ENCODE assay signal across 24 cellular contexts in genomic region chr12:116160883-116161458, GRCh38.
DNase-seq lines count a peak whose midpoint lies in the region; TF ChIP-seq lines count a peak whose summit lies in the region.
"Had no signal": no experiment of that assay in that cellular context is flagged by ENCODE, and none has a peak within 500 bp of the region (broad histone marks: within the 10 kb centered on the region; RNA-seq: fewer than 3 reads in every experiment).

No MANE protein-coding gene starts in this region.

- no peak overlapping the region for H3K9ac ChIP-seq in HUES64 (ENCODE audit: low read depth, low read length)
- peak overlapping the region; percentile 57 for H3K9ac ChIP-seq in smooth muscle cell (ENCODE audit: low read depth)

- DNase-seq in chondrocyte (ENCODE audit: low spot score) (no peak), smooth muscle cell (lab: John Stamatoyannopoulos, UW; ENCODE audit: unreplicated experiment) (no peak), retina (no peak), NCI-H1694 treated with DMSO at 0.1 percent for 48 hours (lab: John Stamatoyannopoulos, UW) (no peak)
- no peak for DNase-seq in CD8-positive, alpha-beta memory T cell
- DNase-seq: activated CD8-positive, alpha-beta T cell treated with anti-CD3 and anti-CD28 coated beads for 36 hours; DMS 273 treated with DMSO at 0.1 percent for 48 hours; hypothalamus; immature natural killer cell; KG1; MG63; NCI-H2029 treated with DMSO at 0.1 percent for 48 hours; ovary; RPMI8226; stimulated activated CD4-positive, alpha-beta T cell treated with anti-CD3 and anti-CD28 coated beads, Interleukin-12 subunit alpha, Interleukin-12 subunit beta, amount 100 ng/mL, for 4 hours; stimulated activated CD4-positive, alpha-beta T cell treated with anti-CD3 and anti-CD28 coated beads, Interleukin-4, amount 100 ng/mL, for 1 hour; T-helper 1 cell had no signal

- H3K36me3 ChIP-seq in HUES64 (ENCODE audit: insufficient read depth, low read length) (no peaks in the 10 kb centered on the region), smooth muscle cell (ENCODE audit: low read depth) (no peaks in the 10 kb centered on the region)
- H3K36me3 ChIP-seq in CD8-positive, alpha-beta memory T cell (ENCODE audit: insufficient read depth, low read length) = no peaks in the 10 kb centered on the region
- H3K36me3 ChIP-seq: HAP-1, MG63, ovary, right atrium auricular region, suprapubic skin had no signal

- H3K4me1 ChIP-seq in HUES64 (ENCODE audit: insufficient read depth, low read length) (peaks cover 71% of the 10 kb centered on the region), smooth muscle cell (ENCODE audit: low read depth) (peaks cover 72% of the 10 kb centered on the region)
- peaks cover 34% of the 10 kb centered on the region for H3K4me1 ChIP-seq in CD8-positive, alpha-beta memory T cell (ENCODE audit: insufficient read depth, low read length)

- H3K4me3 Mint-ChIP-seq in chondrocyte (ENCODE audit: unreplicated experiment) = no peak overlapping the region
- H3K4me3 Mint-ChIP-seq in nephron = no peak overlapping the region
- H3K4me3 Mint-ChIP-seq in CD8-positive, alpha-beta memory T cell = no peak overlapping the region
- H3K4me3 Mint-ChIP-seq: activated CD8-positive, alpha-beta T cell treated with anti-CD3 and anti-CD28 coated beads for 36 hours; activated naive CD4-positive, alpha-beta T cell treated with anti-CD3 and anti-CD28 coated beads, Interleukin-2, amount 50 U/mL, for 24 hours; immature natural killer cell had no signal

- no peak overlapping the region for H2AFZ ChIP-seq in smooth muscle cell (ENCODE audit: low read depth)

- 95% methylated on average over 7 of the region's 7 CpGs for WGBS in HUES64
- WGBS in smooth muscle cell (ENCODE audit: low lambda C conversion rate) = 69% methylated on average over 7 of the region's 7 CpGs

- H3F3A ChIP-seq in smooth muscle cell (ENCODE audit: low read depth) = peaks cover 19% of the 10 kb centered on the region

- H3K27me3 Mint-ChIP-seq in chondrocyte (ENCODE audit: low read depth) = no peaks in the 10 kb centered on the region
- no peaks in the 10 kb centered on the region for H3K27me3 Mint-ChIP-seq in nephron (ENCODE audit: low read depth)
- H3K27me3 Mint-ChIP-seq in CD8-positive, alpha-beta memory T cell = no peaks in the 10 kb centered on the region
- H3K27me3 Mint-ChIP-seq: activated CD8-positive, alpha-beta T cell treated with anti-CD3 and anti-CD28 coated beads for 36 hours; activated naive CD4-positive, alpha-beta T cell treated with anti-CD3 and anti-CD28 coated beads, Interleukin-2, amount 50 U/mL, for 24 hours had no signal

- H3K9me3 Mint-ChIP-seq in chondrocyte (ENCODE audit: low read depth) (no peaks in the 10 kb centered on the region), nephron (no peaks in the 10 kb centered on the region)
- H3K9me3 Mint-ChIP-seq in CD8-positive, alpha-beta memory T cell = no peaks in the 10 kb centered on the region
- H3K9me3 Mint-ChIP-seq: activated CD8-positive, alpha-beta T cell treated with anti-CD3 and anti-CD28 coated beads for 36 hours; activated naive CD4-positive, alpha-beta T cell treated with anti-CD3 and anti-CD28 coated beads, Interleukin-2, amount 50 U/mL, for 24 hours; activated T-helper 2 cell treated with anti-CD3 and anti-CD28 coated beads, Interferon-gamma antibody, Interleukin-2, Interleukin-4, amounts not matched to agents 10 μg/mL and 5 μg/mL and 100 μg/mL, durations not matched to agents 14 hours and 24 hours and 36 hours; immature natural killer cell had no signal

- peaks cover 89% of the 10 kb centered on the region for H3K79me2 ChIP-seq in smooth muscle cell (ENCODE audit: low read depth)

- POLR2A ChIA-PET in CD8-positive, alpha-beta memory T cell (lab: Charles Lee) = no interaction called here

- H3K27me3 ChIP-seq in HUES64 (ENCODE audit: insufficient read depth, low read length) (no peaks in the 10 kb centered on the region), smooth muscle cell (ENCODE audit: low read depth) (no peaks in the 10 kb centered on the region)
- no peaks in the 10 kb centered on the region for H3K27me3 ChIP-seq in CD8-positive, alpha-beta memory T cell (ENCODE audit: insufficient read depth, low read length, poor library complexity, severe bottlenecking)
- H3K27me3 ChIP-seq: MG63, ovary, right atrium auricular region, suprapubic skin had no signal

- H3K27ac ChIP-seq in HUES64 (ENCODE audit: low read depth, low read length) = peak overlapping the region; percentile 1; the same call in 1 of the 2 replicates
- H3K27ac ChIP-seq in smooth muscle cell (ENCODE audit: low read depth) = peak overlapping the region; percentile 94
- H3K27ac ChIP-seq in CD8-positive, alpha-beta memory T cell (ENCODE audit: low read depth, low read length) = no peak overlapping the region
- H3K27ac ChIP-seq: ovary, right atrium auricular region, suprapubic skin had no signal

- H3K4me1 Mint-ChIP-seq in chondrocyte (ENCODE audit: low read depth) (peaks cover 87% of the 10 kb centered on the region), nephron (peaks cover 70% of the 10 kb centered on the region)
- peaks cover 61 to 85% (median 72%) of the 10 kb centered on the region in 3 donors for H3K4me1 Mint-ChIP-seq in CD8-positive, alpha-beta memory T cell

- H3K4me2 ChIP-seq in smooth muscle cell = peak overlapping the region; percentile 79

- H4K20me1 ChIP-seq in smooth muscle cell (ENCODE audit: low read depth) = peaks cover 77% of the 10 kb centered on the region

- H3K36me3 Mint-ChIP-seq in chondrocyte (ENCODE audit: low read depth) (no peaks in the 10 kb centered on the region), nephron (ENCODE audit: low read depth) (no peaks in the 10 kb centered on the region)
- no peaks in the 10 kb centered on the region for H3K36me3 Mint-ChIP-seq in CD8-positive, alpha-beta memory T cell
- H3K36me3 Mint-ChIP-seq: activated naive CD4-positive, alpha-beta T cell treated with anti-CD3 and anti-CD28 coated beads, Interleukin-2, amount 50 U/mL, for 24 hours; immature natural killer cell had no signal

- no peak for TF ChIP-seq CTCF in chondrocyte (IDR thresholded peaks at IDR 0.05)
- TF ChIP-seq CTCF in nephron (IDR thresholded peaks at IDR 0.05; ENCODE audit: unreplicated experiment in 3 of 3) = no peak
- TF ChIP-seq CTCF in smooth muscle cell (IDR thresholded peaks at IDR 0.05; ENCODE audit: borderline replicate concordance, insufficient read depth, poor library complexity, severe bottlenecking) = no peak

- H3K4me3 ChIP-seq in HUES64 (ENCODE audit: low read length) (no peak overlapping the region), smooth muscle cell (no peak overlapping the region)
- H3K4me3 ChIP-seq in CD8-positive, alpha-beta memory T cell (ENCODE audit: low read length) = no peak overlapping the region
- H3K4me3 ChIP-seq: HAP-1, MG63, ovary, right atrium auricular region, suprapubic skin had no signal

- H3K27ac Mint-ChIP-seq in chondrocyte (ENCODE audit: unreplicated experiment) (peak overlapping the region; percentile 81), nephron (peak overlapping the region; percentile 9 to 70 (median 32))
- peak overlapping the region in 1 of 8 donors; percentile 43 for H3K27ac Mint-ChIP-seq in CD8-positive, alpha-beta memory T cell
- H3K27ac Mint-ChIP-seq: activated CD8-positive, alpha-beta T cell treated with anti-CD3 and anti-CD28 coated beads for 36 hours; activated naive CD4-positive, alpha-beta T cell treated with anti-CD3 and anti-CD28 coated beads, Interleukin-2, amount 50 U/mL, for 24 hours; activated T-helper 2 cell treated with anti-CD3 and anti-CD28 coated beads, Interferon-gamma antibody, Interleukin-2, Interleukin-4, amounts not matched to agents 10 μg/mL and 5 μg/mL and 100 μg/mL, durations not matched to agents 14 hours and 24 hours and 36 hours; immature natural killer cell had no signal

- CTCF ChIA-PET in CD8-positive, alpha-beta memory T cell (lab: Charles Lee) = no interaction called here

- H3K9me3 ChIP-seq in HUES64 (ENCODE audit: insufficient read depth, low read depth, low read length) (no peaks in the 10 kb centered on the region), smooth muscle cell (replicated peaks; ENCODE audit: low read depth) (no peaks in the 10 kb centered on the region)
- no peaks in the 10 kb centered on the region for H3K9me3 ChIP-seq in CD8-positive, alpha-beta memory T cell (ENCODE audit: low read length)
- H3K9me3 ChIP-seq: HAP-1, MG63, ovary, right atrium auricular region, suprapubic skin had no signal
